ENCODE assay signal across 14 cellular contexts in genomic region chr11:129611661-129612566, GRCh38.
DNase-seq lines count a peak whose midpoint lies in the region; ATAC-seq and TF ChIP-seq lines count a peak whose summit lies in the region.
"Had no signal": no experiment of that assay in that cellular context is flagged by ENCODE, and none has a peak within 500 bp of the region (broad histone marks: within the 10 kb centered on the region; RNA-seq: fewer than 3 reads in every experiment).

No MANE protein-coding gene starts in this region.

- no peak for TF ChIP-seq RAD21 in SK-N-SH (IDR thresholded peaks at IDR 0.05; ENCODE audit: low read length)

- TF ChIP-seq EP300 in SK-N-SH (IDR thresholded peaks at IDR 0.05; ENCODE audit: borderline replicate concordance in 1 of 2, low read depth in 1 of 2, low read length in 1 of 2) (no peak), suprapubic skin (IDR thresholded peaks at IDR 0.05) (no peak)

- H3K4me3 ChIP-seq in SK-N-SH (ENCODE audit: low read depth in 2 of 2, low read length in 1 of 2): no peak overlapping the region
- H3K4me3 ChIP-seq in esophagus squamous epithelium: no peak overlapping the region
- H3K4me3 ChIP-seq in suprapubic skin: no peak overlapping the region
- H3K4me3 ChIP-seq: coronary artery, HAP-1, smooth muscle cell had no signal

- peak; percentile 42 for ATAC-seq in SK-N-SH treated with all-trans-retinoic acid at 6 μM for 48 hours
- ATAC-seq: T-helper 17 cell had no signal

- intact Hi-C loops in esophagus squamous epithelium (cut with DNase I) (no loop called here), CD14-positive monocyte (cut with micrococcal nuclease) (no loop called here)

- H3K4me2 ChIP-seq in SK-N-SH: no peak overlapping the region
- H3K4me2 ChIP-seq: smooth muscle cell had no signal

- no peaks in the 10 kb centered on the region for H3K79me2 ChIP-seq in SK-N-SH (ENCODE audit: insufficient read depth)

- H3K36me3 ChIP-seq in SK-N-SH (replicated peaks in 1 of 2; ENCODE audit: control insufficient read depth in 1 of 2, insufficient read depth in 2 of 2, low read length in 1 of 2) (no peaks in the 10 kb centered on the region), esophagus squamous epithelium (no peaks in the 10 kb centered on the region), suprapubic skin (no peaks in the 10 kb centered on the region)
- H3K36me3 ChIP-seq: HAP-1 had no signal

- no peak overlapping the region for H3K9ac ChIP-seq in SK-N-SH

- TF ChIP-seq CTCF in SK-N-SH (IDR thresholded peaks at IDR 0.05) (no peak), esophagus squamous epithelium (IDR thresholded peaks at IDR 0.05) (no peak), suprapubic skin (IDR thresholded peaks at IDR 0.05) (no peak), CD14-positive monocyte (IDR thresholded peaks at IDR 0.05) (no peak)

- H2AFZ ChIP-seq in SK-N-SH (ENCODE audit: low read depth): no peak overlapping the region

- H4K20me1 ChIP-seq in SK-N-SH (ENCODE audit: insufficient read depth): no peaks in the 10 kb centered on the region

- H3K27ac ChIP-seq in SK-N-SH (ENCODE audit: low read depth in 2 of 2, low read length in 1 of 2) (no peak overlapping the region), esophagus squamous epithelium (peak overlapping the region; percentile 73 to 90 (median 81)), suprapubic skin (peak overlapping the region; percentile 73)
- H3K27ac ChIP-seq: coronary artery had no signal

- no peaks in the 10 kb centered on the region for H3K4me1 Mint-ChIP-seq in CD14-positive monocyte
- H3K4me1 Mint-ChIP-seq: T-helper 17 cell had no signal

- H3K27me3 Mint-ChIP-seq in CD14-positive monocyte (ENCODE audit: low read depth in 3 of 3): peaks cover 0 to 2% (median 0%) of the 10 kb centered on the region in 3 donors
- H3K27me3 Mint-ChIP-seq: T-helper 17 cell had no signal

- peaks cover 0 to 2% (median 0%) of the 10 kb centered on the region in 7 donors for H3K9me3 Mint-ChIP-seq in CD14-positive monocyte

- H3K4me3 Mint-ChIP-seq in CD14-positive monocyte: no peak overlapping the region
- H3K4me3 Mint-ChIP-seq: T-helper 17 cell had no signal

- no peak for TF ChIP-seq POLR2A in esophagus squamous epithelium (IDR thresholded peaks at IDR 0.05)
- no peak for TF ChIP-seq POLR2A in suprapubic skin (IDR thresholded peaks at IDR 0.05)

- no peaks in the 10 kb centered on the region for H3K9me2 ChIP-seq in SK-N-SH

- peaks cover 0 to 8% of the 10 kb centered on the region in 2 experiments; a peak in 1 of 4 replicates for H3K4me1 ChIP-seq in SK-N-SH (ENCODE audit: control insufficient read depth in 1 of 2, insufficient read depth in 2 of 2, low read depth in 1 of 2, low read length in 1 of 2)
- H3K4me1 ChIP-seq in esophagus squamous epithelium: peaks cover 32 to 74% (median 38%) of the 10 kb centered on the region in 3 donors
- peaks cover 28% of the 10 kb centered on the region for H3K4me1 ChIP-seq in suprapubic skin
- H3K4me1 ChIP-seq: Caco-2, HAP-1 had no signal

- CTCF ChIA-PET in SK-N-SH (lab: Yijun Ruan, JAX): no interaction called here

- no peak overlapping the region for H3K27ac Mint-ChIP-seq in CD14-positive monocyte
- H3K27ac Mint-ChIP-seq: T-helper 17 cell had no signal

- POLR2A ChIA-PET in SK-N-SH (lab: Yijun Ruan, JAX): no interaction called here

- H3K27me3 ChIP-seq in SK-N-SH (ENCODE audit: insufficient read depth): no peaks in the 10 kb centered on the region
- no peaks in the 10 kb centered on the region for H3K27me3 ChIP-seq in esophagus squamous epithelium
- no peaks in the 10 kb centered on the region for H3K27me3 ChIP-seq in suprapubic skin

- no peak for DNase-seq in SK-N-SH
- peak; percentile 99 for DNase-seq in NCI-H526 treated with DMSO at 0.1 percent for 48 hours (lab: John Stamatoyannopoulos, UW)
- no peak for DNase-seq in esophagus squamous epithelium (lab: John Stamatoyannopoulos, UW)
- no peak for DNase-seq in suprapubic skin (ENCODE audit: low spot score in 2 of 2)
- DNase-seq in SKM-1 treated with dmso at 0.1 percent for 144 hours (lab: John Stamatoyannopoulos, UW; ENCODE audit: unreplicated experiment): no peak
- DNase-seq in AG08396 (ENCODE audit: low spot score): no peak
- DNase-seq in CD14-positive monocyte (ENCODE audit: low spot score): no peak
- DNase-seq: activated CD4-positive, CD25-positive, alpha-beta regulatory T cell treated with anti-CD3 and anti-CD28 coated beads, Interleukin-2, amount 50 U/mL, for 72 hours; Caco-2; T-helper 17 cell had no signal

- H3K9me3 ChIP-seq in SK-N-SH (no peaks in the 10 kb centered on the region), esophagus squamous epithelium (no peaks in the 10 kb centered on the region), suprapubic skin (no peaks in the 10 kb centered on the region)
- H3K9me3 ChIP-seq: Caco-2, HAP-1 had no signal

- WGBS in SK-N-SH (ENCODE audit: low lambda C conversion rate): 57% methylated on average over 18 of the region's 18 CpGs
- 30 to 31% methylated on average over 12 to 14 of the region's 18 CpGs for WGBS in esophagus squamous epithelium, 2 donors
- 42% methylated on average over 18 of the region's 18 CpGs for WGBS in suprapubic skin

- H3K36me3 Mint-ChIP-seq in CD14-positive monocyte: no peaks in the 10 kb centered on the region

- no peaks in the 10 kb centered on the region for H3F3A ChIP-seq in SK-N-SH (replicated peaks; ENCODE audit: insufficient read depth)

TF ChIP-seq in SK-N-SH treated with all-trans-retinoic acid at 6 μM for 48 hours, 23 proteins besides CTCF, POLR2A, EP300 and RAD21 (continues in another document):
- no peak for TF ChIP-seq ARNTL (CRISPR knock-in tag; IDR thresholded peaks at IDR 0.05; ENCODE audit: borderline replicate concordance, low read depth)
- TF ChIP-seq TCF4 (CRISPR knock-in tag; IDR thresholded peaks at IDR 0.05; ENCODE audit: borderline replicate concordance): no peak
- no peak for TF ChIP-seq CREB5 (CRISPR knock-in tag; IDR thresholded peaks at IDR 0.05; ENCODE audit: low read depth)
- no peak for TF ChIP-seq PATZ1 (CRISPR knock-in tag; IDR thresholded peaks at IDR 0.05; ENCODE audit: borderline replicate concordance)

TF ChIP-seq in SK-N-SH, 30 proteins besides CTCF, POLR2A, EP300 and RAD21:
- no peak for TF ChIP-seq NRF1 (IDR thresholded peaks at IDR 0.05; ENCODE audit: low read depth, low read length)
- TF ChIP-seq FOSL2 (IDR thresholded peaks at IDR 0.05; ENCODE audit: borderline replicate concordance, low read depth): no peak
- TF ChIP-seq TAF1 (IDR thresholded peaks at IDR 0.05; ENCODE audit: borderline replicate concordance, low read depth, low read length): no peak
- TF ChIP-seq GABPA (IDR thresholded peaks at IDR 0.05; ENCODE audit: low read depth): no peak
- TF ChIP-seq SMC3 (IDR thresholded peaks at IDR 0.05; ENCODE audit: low read depth, low read length): no peak
- TF ChIP-seq TEAD4 (IDR thresholded peaks at IDR 0.05; ENCODE audit: borderline replicate concordance, insufficient read depth): no peak
- TF ChIP-seq ELF1 (IDR thresholded peaks at IDR 0.05): no peak
- TF ChIP-seq RFX5 (IDR thresholded peaks at IDR 0.05; ENCODE audit: low read length): no peak
- TF ChIP-seq SIN3A (IDR thresholded peaks at IDR 0.05; ENCODE audit: borderline replicate concordance, low read depth, low read length): no peak
- TF ChIP-seq GATA2 (CRISPR knock-in tag; IDR thresholded peaks at IDR 0.05): no peak
- no peak for TF ChIP-seq FOXJ3 (CRISPR knock-in tag; IDR thresholded peaks at IDR 0.05)

Comparison
In these comparisons a context has a peak if more than half of its experiments do, and no peak if none do; other contexts are left out.
1. H3K27ac ChIP-seq: peak in esophagus squamous epithelium (4 of 4) and suprapubic skin (single experiment); none in SK-N-SH (0 of 2).